30 cellular contexts compared by ENCODE assay signal in genomic region chr18:5939801-5940667, GRCh38. TPM values are rescaled to one million over a fixed set of nuclear protein-coding genes. Genes with fewer than 3 reads are reported as not detected.
"Had no signal": no experiment of that assay in that cellular context is flagged by ENCODE, and none has a peak within 500 bp of the region (broad histone marks: within the 10 kb centered on the region; RNA-seq: fewer than 3 reads in every experiment).

No MANE protein-coding gene starts in this region.

- H3K27me3 ChIP-seq: body of pancreas, colonic mucosa had no signal

- H3K4me3 ChIP-seq: body of pancreas, colonic mucosa, heart left ventricle had no signal

- H3K4me1 ChIP-seq: body of pancreas, colonic mucosa, heart left ventricle had no signal

- H3K9me3 ChIP-seq: body of pancreas, colonic mucosa, heart left ventricle had no signal

- FAIRE-seq: endometrium, endothelial cell of umbilical vein, frontal cortex had no signal

- H3K36me3 ChIP-seq: colonic mucosa, heart left ventricle, WERI-Rb-1 had no signal

- H3K27ac ChIP-seq: body of pancreas, colonic mucosa, epithelial cell of prostate, heart left ventricle, WERI-Rb-1 had no signal

- DNase-seq: activated B cell treated with CpG ODN at 0.5 μM for 24 hours; activated CD4-positive, alpha-beta T cell treated with anti-CD3 and anti-CD28 coated beads for 48 hours; activated CD4-positive, alpha-beta T cell treated with anti-CD3 and anti-CD28 coated beads, Interleukin-2, amount 50 U/mL, for 1 hour; activated CD4-positive, alpha-beta T cell treated with anti-CD3 and anti-CD28 coated beads, Interleukin-2, amount 50 U/mL, for 48 hours; activated CD8-positive, alpha-beta memory T cell treated with anti-CD3 and anti-CD28 coated beads for 24 hours; activated CD8-positive, alpha-beta T cell treated with anti-CD3 and anti-CD28 coated beads for 36 hours; activated effector memory CD4-positive, alpha-beta T cell treated with Interleukin-2 at 50 U/mL for 16 hours; activated gamma-delta T cell treated with Interleukin-2 at 50 U/mL for 16 hours; activated naive CD4-positive, alpha-beta T cell treated with anti-CD3 and anti-CD28 coated beads, Interleukin-2, amount 50 U/mL, for 16 hours; activated naive CD4-positive, alpha-beta T cell treated with Interleukin-2 at 50 U/mL for 16 hours; activated T-cell treated with anti-CD3 and anti-CD28 coated beads, Interleukin-2, amount 50 U/mL, for 4 hours; amniotic stem cell; anterior cingulate cortex; body of pancreas; caudate nucleus; colonic mucosa; effector CD8-positive, alpha-beta T cell; foreskin fibroblast; glutamatergic neuron; heart left ventricle; T-cell; T-helper 9 cell; WERI-Rb-1 had no signal

- ATAC-seq: activated CD4-positive, CD25-positive, alpha-beta regulatory T cell treated with anti-CD3 and anti-CD28 coated beads, Interleukin-2, amount 50 U/mL, for 24 hours; activated CD8-positive, alpha-beta T cell treated with anti-CD3 and anti-CD28 coated beads for 36 hours; activated T-cell treated with anti-CD3 and anti-CD28 coated beads, Interleukin-2, amount 50 U/mL, for 4 hours; activated T-helper 17 cell treated with anti-CD3 and anti-CD28 coated beads, Interleukin-2, amount 50 U/mL, for 72 hours; body of pancreas; heart left ventricle; T-cell had no signal

RNA-seq across cellular contexts. Expression of gene TMEM200C, which starts 44.7 kb away (rescaled TPM):
- total RNA-seq: activated B cell treated with CpG ODN at 0.5 μM for 24 hours; activated CD8-positive, alpha-beta T cell treated with anti-CD3 and anti-CD28 coated beads for 36 hours; activated T-cell treated with anti-CD3 and anti-CD28 coated beads, Interleukin-2, amount 50 U/mL, for 4 hours; activated T-helper 17 cell treated with anti-CD3 and anti-CD28 coated beads, Interleukin-2, amount 50 U/mL, for 72 hours; T-cell; T-helper 2 cell treated with Interferon-gamma antibody and Interleukin-4, amounts not matched to agents 100 ng/mL and 5 ng/mL, for 36 hours had no signal
- polyA plus RNA-seq: endothelial cell of umbilical vein had no signal
